Comparison of ENCODE assay signal across 24 cellular contexts in genomic region chr1:34322969-34323368, GRCh38.
DNase-seq lines count a peak whose midpoint lies in the region; ATAC-seq and TF ChIP-seq lines count a peak whose summit lies in the region.
"Had no signal": no experiment of that assay in that cellular context is flagged by ENCODE, and none has a peak within 500 bp of the region (broad histone marks: within the 10 kb centered on the region; RNA-seq: fewer than 3 reads in every experiment).

No MANE protein-coding gene starts in this region.

- intact Hi-C loops in esophagus muscularis mucosa (cut with DNase I), result no loop called here

- H3K36me3 ChIP-seq in esophagus muscularis mucosa, result no peaks in the 10 kb centered on the region
- no peaks in the 10 kb centered on the region for H3K36me3 ChIP-seq in neuronal stem cell (replicated peaks in 1 of 2; ENCODE audit: control insufficient read depth in 2 of 2, insufficient read depth in 2 of 2, low read length in 2 of 2)
- H3K36me3 ChIP-seq: BE2C; BLaER1 treated with 17β-estradiol and CSF1 and Interleukin-3, amounts not matched to agents 10 nM and 100 nM had no signal

- ATAC-seq in activated naive CD8-positive, alpha-beta T cell treated with anti-CD3 and anti-CD28 coated beads, Interleukin-2, amount 50 U/mL, for 24 hours, result no peak
- ATAC-seq: A549 had no signal

- H3K4me1 Mint-ChIP-seq in activated naive CD8-positive, alpha-beta T cell treated with anti-CD3 and anti-CD28 coated beads, Interleukin-2, amount 50 U/mL, for 24 hours, result no peaks in the 10 kb centered on the region
- H3K4me1 Mint-ChIP-seq: CD14-positive monocyte; CD8-positive, alpha-beta memory T cell had no signal

- H2AFZ ChIP-seq in neuronal stem cell (ENCODE audit: low read length), result no peak overlapping the region

- no peak overlapping the region for H3K4me2 ChIP-seq in neuronal stem cell (ENCODE audit: insufficient read depth, low read length, poor library complexity, severe bottlenecking)
- H3K4me2 ChIP-seq: A549; BLaER1 treated with 17β-estradiol and CSF1 and Interleukin-3, amounts not matched to agents 10 nM and 100 nM had no signal

- H3K27ac Mint-ChIP-seq in activated naive CD8-positive, alpha-beta T cell treated with anti-CD3 and anti-CD28 coated beads, Interleukin-2, amount 50 U/mL, for 24 hours, result no peak overlapping the region
- H3K27ac Mint-ChIP-seq: CD14-positive monocyte; CD4-positive, alpha-beta T cell; CD8-positive, alpha-beta memory T cell had no signal

- peak overlapping the region; percentile 70 for H3K23ac ChIP-seq in neuronal stem cell (ENCODE audit: low read depth, low read length, poor library complexity)

- H2AK5ac ChIP-seq in neuronal stem cell (ENCODE audit: low read depth, low read length), result no peak overlapping the region

- no peak for TF ChIP-seq POLR2A in esophagus muscularis mucosa (IDR thresholded peaks at IDR 0.05; ENCODE audit: low read depth)

- DNase-seq in AG08395 (ENCODE audit: low spot score) (peak; percentile 0), esophagus muscularis mucosa (ENCODE audit: extremely low spot score) (peak; percentile 86), neuronal stem cell (ENCODE audit: low spot score) (no peak), GM20000 (ENCODE audit: low spot score) (no peak), NCI-H2081 treated with DMSO at 0.1 percent for 48 hours (lab: John Stamatoyannopoulos, UW) (no peak), SIG-M5 treated with dmso at 0.1 percent for 504 hours (lab: John Stamatoyannopoulos, UW; ENCODE audit: unreplicated experiment) (no peak)
- no peak for DNase-seq in activated naive CD8-positive, alpha-beta T cell treated with anti-CD3 and anti-CD28 coated beads, Interleukin-2, amount 50 U/mL, for 24 hours
- DNase-seq: 8988T; ACHN; AML-193; BE2C; Calu3; CD4-positive, alpha-beta T cell; CD8-positive, alpha-beta memory T cell; COR-L47; DMS53; DMS79 treated with DMSO at 0.1 percent for 48 hours; GF-D8; GOT3; H7; HCEC 1CT had no signal

- TF ChIP-seq CTCF in esophagus muscularis mucosa (IDR thresholded peaks at IDR 0.05), result no peak
- no peak for TF ChIP-seq CTCF in GM20000 (IDR thresholded peaks at IDR 0.05; ENCODE audit: extremely low read depth, missing control alignments)

- peak overlapping the region; percentile 50 for H2BK15ac ChIP-seq in neuronal stem cell (ENCODE audit: low read length)

- H3K14ac ChIP-seq in neuronal stem cell (ENCODE audit: low read length), result peak overlapping the region; percentile 25

- no peak overlapping the region for H2BK12ac ChIP-seq in neuronal stem cell (ENCODE audit: low read length)

- H3K9ac ChIP-seq in neuronal stem cell (ENCODE audit: low read depth, low read length, poor library complexity), result no peak overlapping the region
- H3K9ac ChIP-seq: BLaER1 treated with 17β-estradiol and CSF1 and Interleukin-3, amounts not matched to agents 10 nM and 100 nM had no signal

- peaks cover 3% of the 10 kb centered on the region for H3K27me3 Mint-ChIP-seq in activated naive CD8-positive, alpha-beta T cell treated with anti-CD3 and anti-CD28 coated beads, Interleukin-2, amount 50 U/mL, for 24 hours

- no peak overlapping the region for H4K91ac ChIP-seq in neuronal stem cell (ENCODE audit: low read depth, low read length, poor library complexity)

- no peaks in the 10 kb centered on the region for H3K79me1 ChIP-seq in neuronal stem cell (ENCODE audit: low read depth, low read length)

- no peak for TF ChIP-seq EP300 in esophagus muscularis mucosa (IDR thresholded peaks at IDR 0.05)

- H4K8ac ChIP-seq in neuronal stem cell (ENCODE audit: low read depth, low read length), result peak overlapping the region; percentile 55

- H3K9me3 Mint-ChIP-seq in activated naive CD8-positive, alpha-beta T cell treated with anti-CD3 and anti-CD28 coated beads, Interleukin-2, amount 50 U/mL, for 24 hours, result no peaks in the 10 kb centered on the region
- H3K9me3 Mint-ChIP-seq: CD4-positive, alpha-beta T cell had no signal

- H3K27ac ChIP-seq in esophagus muscularis mucosa (replicated peaks in 1 of 4) (no peak overlapping the region), neuronal stem cell (replicated peaks; ENCODE audit: low read length) (no peak overlapping the region)
- H3K27ac ChIP-seq: A549; BLaER1 treated with 17β-estradiol and CSF1 and Interleukin-3, amounts not matched to agents 10 nM and 100 nM had no signal

- H3K9me3 ChIP-seq in esophagus muscularis mucosa (no peaks in the 10 kb centered on the region), neuronal stem cell (replicated peaks in 1 of 2; ENCODE audit: control insufficient read depth in 2 of 2, insufficient read depth in 1 of 2, low read depth in 1 of 2, low read length in 2 of 2) (peaks cover 0 to 2% of the 10 kb centered on the region in 2 donors)
- H3K9me3 ChIP-seq: A549, BE2C had no signal

- WGBS in esophagus muscularis mucosa, result 60% methylated on average over 3 of the region's 3 CpGs
- WGBS in neuronal stem cell (ENCODE audit: extremely low coverage in 2 of 2, insufficient read length in 2 of 2, insufficient replicate concordance in 1 of 2), 2 donors, result no CpG with 5 or more reads among the region's 3 CpGs

- H3K18ac ChIP-seq in neuronal stem cell (ENCODE audit: low read length), result no peak overlapping the region

- H3K27me3 ChIP-seq in esophagus muscularis mucosa (peaks cover 0 to 17% (median 0%) of the 10 kb centered on the region in 4 donors), neuronal stem cell (ENCODE audit: control insufficient read depth in 3 of 3, insufficient read depth in 3 of 3, low read depth in 1 of 3, low read length in 3 of 3) (no peaks in the 10 kb centered on the region)
- H3K27me3 ChIP-seq: BE2C; BLaER1 treated with 17β-estradiol and CSF1 and Interleukin-3, amounts not matched to agents 10 nM and 100 nM had no signal

- H2BK120ac ChIP-seq in neuronal stem cell (ENCODE audit: low read depth, low read length), result no peak overlapping the region

- no peaks in the 10 kb centered on the region for H3K4me1 ChIP-seq in esophagus muscularis mucosa
- no peaks in the 10 kb centered on the region for H3K4me1 ChIP-seq in neuronal stem cell (ENCODE audit: control insufficient read depth in 2 of 2, insufficient read depth in 1 of 2, low read depth in 1 of 2, low read length in 2 of 2)
- H3K4me1 ChIP-seq: A549; BE2C; BLaER1 treated with 17β-estradiol and CSF1 and Interleukin-3, amounts not matched to agents 10 nM and 100 nM had no signal

- H3K4me3 Mint-ChIP-seq in activated naive CD8-positive, alpha-beta T cell treated with anti-CD3 and anti-CD28 coated beads, Interleukin-2, amount 50 U/mL, for 24 hours, result no peak overlapping the region
- H3K4me3 Mint-ChIP-seq: CD14-positive monocyte; CD4-positive, alpha-beta T cell; CD8-positive, alpha-beta memory T cell had no signal

- no peak overlapping the region for H3K4me3 ChIP-seq in esophagus muscularis mucosa
- no peak overlapping the region for H3K4me3 ChIP-seq in neuronal stem cell (ENCODE audit: low read length in 2 of 2)
- H3K4me3 ChIP-seq: A549; BLaER1 treated with 17β-estradiol and CSF1 and Interleukin-3, amounts not matched to agents 10 nM and 100 nM had no signal

- H3K4ac ChIP-seq in neuronal stem cell (ENCODE audit: low read length), result no peak overlapping the region

- H3K36me3 Mint-ChIP-seq in activated naive CD8-positive, alpha-beta T cell treated with anti-CD3 and anti-CD28 coated beads, Interleukin-2, amount 50 U/mL, for 24 hours (ENCODE audit: low read depth), result no peaks in the 10 kb centered on the region
- H3K36me3 Mint-ChIP-seq: CD14-positive monocyte; CD8-positive, alpha-beta memory T cell had no signal

- H2BK5ac ChIP-seq in neuronal stem cell (ENCODE audit: low read length), result no peak overlapping the region

Comparison
In these comparisons a context has a peak if more than half of its experiments do, and no peak if none do; other contexts are left out.
1. DNase-seq: peak in AG08395 (single experiment) and esophagus muscularis mucosa (single experiment); none in neuronal stem cell (single experiment), GM20000 (single experiment), NCI-H2081 treated with DMSO at 0.1 percent for 48 hours (single experiment), activated naive CD8-positive, alpha-beta T cell treated with anti-CD3 and anti-CD28 coated beads, Interleukin-2, amount 50 U/mL, for 24 hours (single experiment) and SIG-M5 treated with dmso at 0.1 percent for 504 hours (single experiment).